17 cellular contexts compared by ENCODE assay signal in the genomic region with DNA sequence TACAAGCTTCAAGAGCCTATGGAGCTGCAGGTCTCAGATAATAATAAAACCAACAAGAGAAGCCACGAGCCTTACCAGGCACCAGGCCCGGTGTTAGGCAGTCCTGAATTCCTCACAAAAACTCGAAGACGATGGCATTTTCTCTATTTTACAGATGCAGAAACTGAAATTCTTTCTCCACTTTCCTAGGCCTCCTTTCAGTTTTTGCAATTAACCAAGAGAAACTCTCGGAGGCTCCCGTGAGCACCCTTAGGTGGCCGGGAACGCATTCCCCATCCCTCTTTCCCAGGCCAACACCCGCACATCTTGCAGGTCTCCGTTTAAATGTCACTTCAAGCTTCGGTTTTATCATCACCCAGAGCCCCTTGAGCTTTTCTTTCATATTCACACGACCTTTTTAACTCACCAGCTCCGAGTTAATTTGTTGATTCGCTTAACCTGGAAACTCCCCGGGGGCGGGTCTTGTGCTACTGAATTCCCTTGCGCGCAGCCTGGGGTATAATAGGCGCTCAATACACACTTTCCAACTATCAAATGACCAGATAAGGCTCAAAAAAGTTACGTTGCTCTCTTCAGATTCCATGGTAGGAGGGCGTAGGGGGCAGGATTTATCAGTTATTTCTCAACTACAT. TPM values are rescaled to one million over a fixed set of nuclear protein-coding genes. Genes with fewer than 3 reads are reported as not detected.
DNase-seq lines count a peak whose midpoint lies in the region; ATAC-seq, FAIRE-seq and TF ChIP-seq lines count a peak whose summit lies in the region.
"Had no signal": no experiment of that assay in that cellular context is flagged by ENCODE, and none has a peak within 500 bp of the region (broad histone marks: within the 10 kb centered on the region; RNA-seq: fewer than 3 reads in every experiment).

No MANE protein-coding gene starts in this region.

- H3K4me1 Mint-ChIP-seq in IgD-negative memory B cell (peaks cover 19 to 20% (median 19%) of the 10 kb centered on the region in 3 donors), progenitor cell of endocrine pancreas (ENCODE audit: low read depth) (peaks cover 23% of the 10 kb centered on the region), CD14-positive monocyte (peaks cover 33% of the 10 kb centered on the region)

- no peaks in the 10 kb centered on the region for H3K36me3 Mint-ChIP-seq in IgD-negative memory B cell
- no peaks in the 10 kb centered on the region for H3K36me3 Mint-ChIP-seq in progenitor cell of endocrine pancreas (ENCODE audit: insufficient read depth)
- peaks cover 0 to 16% of the 10 kb centered on the region in 2 donors for H3K36me3 Mint-ChIP-seq in CD14-positive monocyte

- no peak overlapping the region for H3K4me2 ChIP-seq in GM12878 (ENCODE audit: control insufficient read depth, insufficient read depth)
- H3K4me2 ChIP-seq: PC-9 had no signal

- TF ChIP-seq CTCF in GM10248 (IDR thresholded peaks at IDR 0.05; ENCODE audit: control extremely low read depth, extremely low read depth, low read depth, missing control alignments) (no peak), GM12878 (IDR thresholded peaks at IDR 0.05 in 2 of 3, conservative IDR thresholded peaks at IDR 0.05 in 1 of 3; ENCODE audit: control insufficient read depth in 2 of 3, extremely low read depth in 1 of 3, insufficient read depth in 1 of 3, low read depth in 3 of 3, low read length in 3 of 3) (no peak), progenitor cell of endocrine pancreas (IDR thresholded peaks at IDR 0.05; ENCODE audit: unreplicated experiment) (no peak), CD14-positive monocyte (IDR thresholded peaks at IDR 0.05) (no peak)

- H3K27ac Mint-ChIP-seq in IgD-negative memory B cell: peak overlapping the region; percentile 46 to 83 (median 57)
- H3K27ac Mint-ChIP-seq in progenitor cell of endocrine pancreas: peak overlapping the region; percentile 27
- H3K27ac Mint-ChIP-seq in CD14-positive monocyte: peak overlapping the region in 1 of 7 donors; percentile 42

- H2AFZ ChIP-seq in GM12878 (ENCODE audit: control insufficient read depth, low read depth, low read length): no peak overlapping the region
- H2AFZ ChIP-seq: PC-9 had no signal

- no peaks in the 10 kb centered on the region for H4K20me1 ChIP-seq in GM12878 (ENCODE audit: control insufficient read depth, insufficient read depth)

- H3K9ac ChIP-seq in GM12878 (ENCODE audit: control insufficient read depth, insufficient read depth, low read length): no peak overlapping the region

- peaks cover 72% of the 10 kb centered on the region for H3K27me3 Mint-ChIP-seq in IgD-negative memory B cell
- peaks cover 92% of the 10 kb centered on the region for H3K27me3 Mint-ChIP-seq in progenitor cell of endocrine pancreas
- H3K27me3 Mint-ChIP-seq in CD14-positive monocyte (ENCODE audit: low read depth in 3 of 3): peaks cover 83 to 91% (median 88%) of the 10 kb centered on the region in 3 donors

- 24% methylated on average over 21 of the region's 21 CpGs for WGBS in GM12878 (ENCODE audit: insufficient coverage, insufficient replicate concordance, low lambda C conversion rate, missing lambda C conversion rate)

- in situ Hi-C loops in GM12878 (cut with MboI): no loop called here

- intact Hi-C loops in GM12878 (cut with micrococcal nuclease; ENCODE audit: unreplicated experiment): no loop called here
- intact Hi-C loops in CD14-positive monocyte (cut with micrococcal nuclease): no loop called here

- no peaks in the 10 kb centered on the region for H3K36me3 ChIP-seq in GM12878 (ENCODE audit: control insufficient read depth in 2 of 2, insufficient read depth in 2 of 2, low read length in 1 of 2)
- H3K36me3 ChIP-seq: prostate gland had no signal

- POLR2A ChIA-PET in GM10248 (lab: Yijun Ruan, JAX): no interaction called here
- POLR2A ChIA-PET in GM12878 (lab: Charles Lee): interaction anchor here (0.7 kb wide), 1 partner anchor 9 kb away, joined by 3 read pairs; no protein-coding TSS in a partner anchor

- H3K9me3 Mint-ChIP-seq in IgD-negative memory B cell (no peaks in the 10 kb centered on the region), progenitor cell of endocrine pancreas (ENCODE audit: low read depth) (no peaks in the 10 kb centered on the region), CD14-positive monocyte (peaks cover 0 to 25% (median 4%) of the 10 kb centered on the region in 7 donors)

- H3K4me3 Mint-ChIP-seq in IgD-negative memory B cell (peak overlapping the region; percentile 54 to 78 (median 68)), progenitor cell of endocrine pancreas (ENCODE audit: low read depth) (no peak overlapping the region), CD14-positive monocyte (peak overlapping the region in 1 of 2 donors; percentile 100)

- no peaks in the 10 kb centered on the region for H3K9me3 ChIP-seq in GM12878 (replicated peaks; ENCODE audit: control insufficient read depth, insufficient read depth, low read length)
- H3K9me3 ChIP-seq: prostate gland had no signal

- H3K4me3 ChIP-seq in GM12878: no peak overlapping the region
- H3K4me3 ChIP-seq: PC-9, prostate gland had no signal

- CTCF ChIA-PET in GM10248 (lab: Yijun Ruan, JAX) (interaction anchor here (0.9 to 1.9 kb wide), 3 partner anchors 140 to 186 kb away, joined by 3 to 4 read pairs (median 4); no protein-coding TSS in a partner anchor), GM12878 (lab: Yijun Ruan, JAX) (interaction anchor here (1.5 kb wide), 1 partner anchor 8 kb away, joined by 3 read pairs; no protein-coding TSS in a partner anchor)

- SMC1A ChIA-PET in GM12878 (lab: Charles Lee; ENCODE audit: uncharacterized antibody, unreplicated experiment): interaction anchor here (0.6 to 1.1 kb wide), 2 partner anchors 117 to 566 kb away, joined by 3 to 4 read pairs; no protein-coding TSS in a partner anchor

- peak; percentile 27; the same call in 2 of the 3 replicates for ATAC-seq in GM12878
- ATAC-seq: activated CD4-positive, CD25-positive, alpha-beta regulatory T cell treated with anti-CD3 and anti-CD28 coated beads, Interleukin-2, amount 50 U/mL, for 24 hours had no signal

- H3K79me2 ChIP-seq in GM12878 (ENCODE audit: control insufficient read depth, insufficient read depth, low read length): no peaks in the 10 kb centered on the region

- peaks cover 11 to 13% of the 10 kb centered on the region in 2 experiments for H3K27me3 ChIP-seq in GM12878 (replicated peaks in 1 of 2; ENCODE audit: control insufficient read depth in 2 of 2, insufficient read depth in 2 of 2, low read length in 1 of 2)

- RAD21 ChIA-PET in GM12878 (lab: Charles Lee; ENCODE audit: unreplicated experiment): no interaction called here

- TF ChIP-seq EP300 in GM12878 (IDR thresholded peaks at IDR 0.05; ENCODE audit: borderline replicate concordance in 1 of 2, control insufficient read depth in 1 of 2, low read depth in 2 of 2, low read length in 2 of 2): no peak

- no TSS peak for BruUV-seq in GM12878 (replicated peaks; lab: Mats Ljungman, UMichigan)

- TF ChIP-seq POLR2A in GM12878 (IDR thresholded peaks at IDR 0.05; ENCODE audit: low read depth, low read length): no peak

- TF ChIP-seq RAD21 in GM12878 (IDR thresholded peaks at IDR 0.05; ENCODE audit: insufficient read depth, low read depth, low read length): no peak

- no peak overlapping the region for H3K27ac ChIP-seq in GM12878 (ENCODE audit: control insufficient read depth, insufficient read depth)
- H3K27ac ChIP-seq: C4-2B, PC-9, prostate gland had no signal

- DNase-seq in GM10248 (ENCODE audit: extremely low spot score) (peak; percentile 37), GM12878 (ENCODE audit: low read depth, low spot score) (no peak), progenitor cell of endocrine pancreas (ENCODE audit: low spot score, unreplicated experiment) (no peak), NCI-H146 treated with DMSO at 0.1 percent for 48 hours (lab: John Stamatoyannopoulos, UW; ENCODE audit: unreplicated experiment) (no peak), HK-2 (ENCODE audit: unreplicated experiment) (no peak), CD14-positive monocyte (ENCODE audit: low spot score) (no peak), T-helper 1 cell (no peak)
- DNase-seq: IMR-90, NCI-H1105, NCI-H524, PC-9 had no signal

- peaks cover 8% of the 10 kb centered on the region for H3K4me1 ChIP-seq in GM12878 (ENCODE audit: control insufficient read depth, insufficient read depth, low read length)
- H3K4me1 ChIP-seq: prostate gland had no signal

- FAIRE-seq in GM12878 (lab: Jason Lieb, UNC): no peak
- FAIRE-seq: endothelial cell of umbilical vein had no signal

RNA-seq across cellular contexts. Expression of a gene that starts 6.2 kb away (rescaled TPM):
- polyA plus RNA-seq in IgD-negative memory B cell (1.2 TPM), GM12878 (2011; rRNA removed) (not detected in 2 replicates), GM12878 (2014; fragmentation: Illumina TruSeq; extraction: Trizol) (not detected in 2 replicates), GM12878 (2014; fragmentation: Nextera tagmentation; extraction: Ambion mirVana) (under 1 TPM in 1 of 2 experiments, not detected in 1; 0.04 TPM), GM12878 (2014; rRNA removed) (0.20 and 0.50 TPM in 2 replicates), GM12878 (2016; fragmentation: Nextera tagmentation; extraction: Ambion mirVana) (not detected), CD14-positive monocyte (not detected)
- total RNA-seq in GM12878 (2013; cell fraction: nucleolus; rRNA removed): not detected in 2 replicates
- total RNA-seq in GM12878 (2014; rRNA removed) (0.40 TPM in 1 of 2 replicates, not detected in the other), GM12878 (2014; rRNA removed; fragmentation: Illumina TruSeq; extraction: Trizol) (0.18 and 0.58 TPM in 2 replicates), GM12878 (2021) (0.32 and 0.54 TPM in 2 replicates), progenitor cell of endocrine pancreas (not detected in 2 replicates)
- not detected for polyA plus RNA-seq in GM12878 (2011; ENCODE audit: low read depth)
- not detected in 2 replicates for polyA plus RNA-seq in GM12878 (2011; cell fraction: cytosol; rRNA removed)
- not detected in 2 replicates for polyA plus RNA-seq in GM12878 (2011; cell fraction: nucleus; rRNA removed)
- polyA plus RNA-seq in GM12878 (2012): not detected in 2 replicates
- not detected in 2 replicates for polyA minus RNA-seq in GM12878 (2011; rRNA and poly(A)+ RNA removed)
- not detected in 2 replicates for polyA minus RNA-seq in GM12878 (2011; cell fraction: cytosol; rRNA and poly(A)+ RNA removed)
- polyA minus RNA-seq in GM12878 (2011; cell fraction: nucleus; rRNA and poly(A)+ RNA removed): not detected in 2 replicates
- total RNA-seq: cerebellum, endothelial cell of umbilical vein, IMR-90, PC-9, prostate gland had no signal
- polyA plus RNA-seq: endothelial cell of umbilical vein, IMR-90 had no signal

RNA-seq across cellular contexts. Expression of a gene that starts 29.3 kb away (rescaled TPM):
- 43.6 TPM for polyA plus RNA-seq in IgD-negative memory B cell
- 39.5 and 49.5 TPM in 2 replicates for total RNA-seq in GM12878 (2013; cell fraction: nucleolus; rRNA removed)
- total RNA-seq in GM12878 (2014; rRNA removed): 17.6 and 19.1 TPM in 2 replicates
- total RNA-seq in GM12878 (2014; rRNA removed; fragmentation: Illumina TruSeq; extraction: Trizol): 13.6 and 14.2 TPM in 2 replicates
- 9.7 and 13.4 TPM in 2 replicates for total RNA-seq in GM12878 (2021)
- polyA plus RNA-seq in GM12878 (2011; ENCODE audit: low read depth): 5.0 TPM
- 12.1 and 16.2 TPM in 2 replicates for polyA plus RNA-seq in GM12878 (2011; rRNA removed)
- polyA plus RNA-seq in GM12878 (2011; cell fraction: cytosol; rRNA removed): 6.6 and 7.5 TPM in 2 replicates
- polyA plus RNA-seq in GM12878 (2011; cell fraction: nucleus; rRNA removed): 6.9 and 8.5 TPM in 2 replicates
- polyA plus RNA-seq in GM12878 (2012): 7.2 and 8.5 TPM in 2 replicates
- 8.1 and 9.8 TPM in 2 replicates for polyA plus RNA-seq in GM12878 (2014; fragmentation: Illumina TruSeq; extraction: Trizol)
- 1 to 10 TPM in 1 of 2 experiments, under 1 TPM in 1; 0.80 to 2.8 TPM for polyA plus RNA-seq in GM12878 (2014; fragmentation: Nextera tagmentation; extraction: Ambion mirVana)
- 10.2 and 12.3 TPM in 2 replicates for polyA plus RNA-seq in GM12878 (2014; rRNA removed)
- polyA plus RNA-seq in GM12878 (2016; fragmentation: Nextera tagmentation; extraction: Ambion mirVana): 10 to 100 TPM; 21.9 to 24.4 TPM
- 6.4 and 7.1 TPM in 2 replicates for polyA minus RNA-seq in GM12878 (2011; rRNA and poly(A)+ RNA removed)
- polyA minus RNA-seq in GM12878 (2011; cell fraction: cytosol; rRNA and poly(A)+ RNA removed): 3.2 and 7.9 TPM in 2 replicates
- polyA minus RNA-seq in GM12878 (2011; cell fraction: nucleus; rRNA and poly(A)+ RNA removed): 19.0 and 37.2 TPM in 2 replicates
- 15.6 and 15.9 TPM in 2 replicates for total RNA-seq in progenitor cell of endocrine pancreas
- polyA plus RNA-seq in CD14-positive monocyte: 10 to 100 TPM; 73.4 to 83.3 TPM
